ENCODE assay signal across 25 cellular contexts in the genomic region with DNA sequence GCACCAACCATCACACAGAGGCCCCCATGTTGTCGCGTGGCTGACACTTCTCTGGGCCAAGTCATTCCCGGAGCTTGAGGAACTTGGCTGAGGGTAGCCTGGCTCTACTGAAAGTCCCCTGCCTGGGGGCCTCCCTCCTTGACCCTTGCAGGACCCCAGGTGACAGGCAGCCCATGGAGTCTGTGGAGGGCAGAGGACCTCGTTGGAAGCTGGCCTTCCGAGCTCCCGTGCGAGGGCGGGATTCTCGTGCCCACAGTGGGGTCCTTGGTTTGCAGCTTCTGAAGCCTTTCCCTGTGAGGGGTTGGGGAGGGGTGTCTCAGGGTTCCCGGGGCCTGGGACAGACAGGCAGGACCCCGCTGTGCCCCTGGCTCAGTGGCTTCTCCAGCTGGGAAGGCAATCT. TPM values are rescaled to one million over a fixed set of nuclear protein-coding genes. Genes with fewer than 3 reads are reported as not detected.
DNase-seq lines count a peak whose midpoint lies in the region; ATAC-seq and TF ChIP-seq lines count a peak whose summit lies in the region.
"Had no signal": no experiment of that assay in that cellular context is flagged by ENCODE, and none has a peak within 500 bp of the region (broad histone marks: within the 10 kb centered on the region; RNA-seq: fewer than 3 reads in every experiment).

No MANE protein-coding gene starts in this region.

- H3K4me1 ChIP-seq in heart right ventricle (peaks cover 6 to 53% (median 33%) of the 10 kb centered on the region in 9 donors), right cardiac atrium (ENCODE audit: control insufficient read depth, insufficient read depth, low read length) (no peaks in the 10 kb centered on the region), gastrocnemius medialis (peaks cover 41 to 46% of the 10 kb centered on the region in 2 donors)
- H3K4me1 ChIP-seq: BE2C had no signal

- H3K9me3 ChIP-seq in heart right ventricle = no peaks in the 10 kb centered on the region
- H3K9me3 ChIP-seq in WERI-Rb-1 (ENCODE audit: severe bottlenecking) = no peaks in the 10 kb centered on the region
- no peaks in the 10 kb centered on the region for H3K9me3 ChIP-seq in right cardiac atrium (ENCODE audit: control insufficient read depth, low read length)
- H3K9me3 ChIP-seq in gastrocnemius medialis = no peaks in the 10 kb centered on the region
- H3K9me3 ChIP-seq: BE2C had no signal

- DNase-seq in heart right ventricle (no peak), left cardiac atrium (no peak), WERI-Rb-1 (no peak), right cardiac atrium (no peak), gastrocnemius medialis (peak in 1 of 2 donors; percentile 55)
- DNase-seq: 8988T; ACHN; BE2C; CD8-positive, alpha-beta memory T cell; DMS79 treated with DMSO at 0.1 percent for 48 hours; GF-D8; H9; KG1; MM.1S; NCI-H2029; NCI-H446; NCI-H774; NK-92 treated with Interleukin-12 subunit alpha and Interleukin-12 subunit beta, amount 100 ng/mL, for 24 hours; RPMI8226; SHP77 treated with DMSO at 0.1 percent for 48 hours had no signal

- ATAC-seq in heart right ventricle (peak in 1 of 8 donors; percentile 3), left cardiac atrium (no peak), right cardiac atrium (peak; percentile 11 to 20), gastrocnemius medialis (no peak), GM21447 (IDR thresholded peaks at IDR 0.05; ENCODE audit: unreplicated experiment) (no peak), HG03571 (IDR thresholded peaks at IDR 0.05; ENCODE audit: unreplicated experiment) (no peak), HG02610 (IDR thresholded peaks at IDR 0.05; ENCODE audit: unreplicated experiment) (no peak)

- 63 to 66% methylated on average over 11 of the region's 11 CpGs for WGBS in heart right ventricle, 2 donors
- 63% methylated on average over 11 of the region's 11 CpGs for WGBS in right cardiac atrium

- TF ChIP-seq CTCF in heart right ventricle (IDR thresholded peaks at IDR 0.05) (no peak), WERI-Rb-1 (IDR thresholded peaks at IDR 0.05; ENCODE audit: low read depth, low read length) (no peak), gastrocnemius medialis (IDR thresholded peaks at IDR 0.05 in 4 of 5, conservative IDR thresholded peaks at IDR 0.05 in 1 of 5) (no peak)

- TF ChIP-seq POLR2A in gastrocnemius medialis (IDR thresholded peaks at IDR 0.05) = peak in 1 of 2 donors; percentile 9

- intact Hi-C loops in heart right ventricle (cut with DNase I) = no loop called here
- intact Hi-C loops in left cardiac atrium (cut with DNase I) = no loop called here
- intact Hi-C loops in right cardiac atrium (cut with DNase I) = no loop called here
- intact Hi-C loops in gastrocnemius medialis (cut with DNase I; ENCODE audit: low total_unique reads) = no loop called here

- H3K4me3 ChIP-seq in heart right ventricle (peak overlapping the region in 6 of 10 donors; percentile 36 to 60 (median 49)), WERI-Rb-1 (ENCODE audit: low read depth, low read length) (no peak overlapping the region), right cardiac atrium (ENCODE audit: low read length) (no peak overlapping the region), gastrocnemius medialis (peak overlapping the region; percentile 74 to 85 (median 80))
- H3K4me3 ChIP-seq: SK-N-MC had no signal

- H3K27ac ChIP-seq in heart right ventricle = peak overlapping the region; percentile 68 to 98 (median 93)
- peak overlapping the region; percentile 92 for H3K27ac ChIP-seq in WERI-Rb-1
- peak overlapping the region; percentile 76 for H3K27ac ChIP-seq in right cardiac atrium (ENCODE audit: low read length)
- H3K27ac ChIP-seq in gastrocnemius medialis = peak overlapping the region; percentile 98 to 99 (median 99)
- H3K27ac ChIP-seq: SK-N-MC had no signal

- H3K27me3 ChIP-seq in heart right ventricle (no peaks in the 10 kb centered on the region), WERI-Rb-1 (ENCODE audit: insufficient read depth, low read depth, severe bottlenecking) (no peaks in the 10 kb centered on the region), right cardiac atrium (ENCODE audit: control insufficient read depth, insufficient read depth) (no peaks in the 10 kb centered on the region), gastrocnemius medialis (no peaks in the 10 kb centered on the region)
- H3K27me3 ChIP-seq: BE2C had no signal

- H3K36me3 ChIP-seq in heart right ventricle (peaks cover 0 to 12% (median 0%) of the 10 kb centered on the region in 9 donors), WERI-Rb-1 (peaks cover 7% of the 10 kb centered on the region), gastrocnemius medialis (no peaks in the 10 kb centered on the region)
- H3K36me3 ChIP-seq: BE2C had no signal

- in situ Hi-C loops in gastrocnemius medialis (cut with MboI; ENCODE audit: low sequenced_read_pairs in 4 of 4) = no loop called here

RNA-seq across cellular contexts. Expression of gene NMRK2, which starts 16.4 kb away (rescaled TPM):
- 1,000 to 10,000 TPM in 1 of 10 donors, 100 to 1,000 TPM in 9; 241 to 2,570 (median 640) TPM for total RNA-seq in heart right ventricle
- polyA plus RNA-seq in heart right ventricle = 1,000 to 10,000 TPM; 1,128 to 1,168 TPM
- total RNA-seq in left cardiac atrium = 1,000 to 10,000 TPM; 1,098 to 1,409 TPM
- 1,000 to 10,000 TPM; 1,114 to 1,487 (median 1,236) TPM for total RNA-seq in right cardiac atrium
- polyA plus RNA-seq in right cardiac atrium = 1,838 TPM
- 100 to 1,000 TPM in 2 of 4 donors, 10 to 100 TPM in 2; 46.3 to 168 (median 106) TPM for total RNA-seq in gastrocnemius medialis
- total RNA-seq: CD8-positive, alpha-beta memory T cell had no signal
- polyA plus RNA-seq: CD14-positive monocyte; CD8-positive, alpha-beta memory T cell had no signal

RNA-seq across cellular contexts. Expression of gene DAPK3, which starts 21.6 kb away (rescaled TPM):
- total RNA-seq in heart right ventricle (100 to 1,000 TPM in 5 of 10 donors, 10 to 100 TPM in 5; 72.5 to 222 (median 99.5) TPM), left cardiac atrium (10 to 100 TPM; 52.4 to 95.1 TPM), right cardiac atrium (100 to 1,000 TPM in 2 of 4 donors, 10 to 100 TPM in 2; 67.8 to 121 (median 93.4) TPM), gastrocnemius medialis (100 to 1,000 TPM in 3 of 4 donors, 10 to 100 TPM in 1; 61.3 to 135 (median 115) TPM)
- polyA plus RNA-seq in heart right ventricle (100 to 1,000 TPM; 140 to 214 TPM), right cardiac atrium (122 TPM)

RNA-seq across cellular contexts. Expression of gene EEF2, which starts 36.0 kb away (rescaled TPM):
- total RNA-seq in heart right ventricle = 1,000 to 10,000 TPM; 1,845 to 2,887 (median 2,645) TPM
- polyA plus RNA-seq in heart right ventricle = 1,000 to 10,000 TPM in 1 of 2 donors, 100 to 1,000 TPM in 1; 704 to 1,279 TPM
- 1,000 to 10,000 TPM; 1,815 to 2,062 TPM for total RNA-seq in left cardiac atrium
- 1,000 to 10,000 TPM; 2,000 to 2,630 (median 2,240) TPM for total RNA-seq in right cardiac atrium
- polyA plus RNA-seq in right cardiac atrium = 1,037 TPM
- 1,000 to 10,000 TPM; 1,701 to 2,714 (median 2,440) TPM for total RNA-seq in gastrocnemius medialis

RNA-seq across cellular contexts. Expression of gene PIAS4, which starts 58.2 kb away (rescaled TPM):
- total RNA-seq in heart right ventricle (10 to 100 TPM; 11.5 to 22.8 (median 14.3) TPM), left cardiac atrium (10 to 100 TPM; 13.8 to 14.0 TPM), right cardiac atrium (10 to 100 TPM; 11.9 to 13.1 (median 12.5) TPM), gastrocnemius medialis (10 to 100 TPM; 15.5 to 20.0 (median 17.5) TPM)
- polyA plus RNA-seq in heart right ventricle (10 to 100 TPM in 1 of 2 donors, 1 to 10 TPM in 1; 8.5 to 10.5 TPM), right cardiac atrium (9.6 TPM)

Comparison
In these comparisons a context has a peak if more than half of its experiments do, and no peak if none do; other contexts are left out.
1. ATAC-seq: peak in right cardiac atrium (2 of 2); none in left cardiac atrium (0 of 2), gastrocnemius medialis (0 of 2), GM21447 (single experiment), HG03571 (single experiment) and HG02610 (single experiment).
2. H3K4me3 ChIP-seq: peak in heart right ventricle (6 of 10) and gastrocnemius medialis (4 of 4); none in WERI-Rb-1 (single experiment) and right cardiac atrium (single experiment).
3. Peak in every context shown above with its lines, with median percentiles within 50 percentile points of each other: H3K27ac ChIP-seq.